In genomic region chr1:19179597-19180271, GRCh38 we compare ENCODE assay signal across 8 cellular contexts. TPM values are rescaled to one million over a fixed set of nuclear protein-coding genes. Genes with fewer than 3 reads are reported as not detected.
DNase-seq lines count a peak whose midpoint lies in the region; ATAC-seq and TF ChIP-seq lines count a peak whose summit lies in the region.

No MANE protein-coding gene starts in this region.

- H3K27me3 ChIP-seq in CD8-positive, alpha-beta memory T cell (ENCODE audit: insufficient read depth, low read length, poor library complexity, severe bottlenecking), result no peaks in the 10 kb centered on the region
- H3K27me3 ChIP-seq in left ventricle myocardium inferior (ENCODE audit: low read depth), result no peaks in the 10 kb centered on the region

- peaks cover 18% of the 10 kb centered on the region for H3K4me1 ChIP-seq in CD8-positive, alpha-beta memory T cell (ENCODE audit: insufficient read depth, low read length)
- H3K4me1 ChIP-seq in left ventricle myocardium inferior, result peaks cover 17% of the 10 kb centered on the region

- H3K9me3 Mint-ChIP-seq in CD8-positive, alpha-beta memory T cell, result no peaks in the 10 kb centered on the region
- H3K9me3 Mint-ChIP-seq in WTC11, result no peaks in the 10 kb centered on the region

- CTCF ChIA-PET in CD8-positive, alpha-beta memory T cell (lab: Charles Lee), result interaction anchor here (1.1 to 2.0 kb wide), 3 partner anchors 12 to 474 kb away, joined by 3 to 7 read pairs (median 5); no protein-coding TSS in a partner anchor
- CTCF ChIA-PET in WTC11 (lab: Charles Lee), result interaction anchor here (0.6 to 1.3 kb wide), 7 partner anchors 23 to 273 kb away, joined by 3 to 7 read pairs (median 3); no protein-coding TSS in a partner anchor

- ATAC-seq in WTC11 (peak; percentile 61; the same call in 1 of the 2 replicates), omental fat pad (ENCODE audit: low FRiP score) (no peak), GM21367 (IDR thresholded peaks at IDR 0.05; ENCODE audit: unreplicated experiment) (no peak), GM19463 (IDR thresholded peaks at IDR 0.05; ENCODE audit: unreplicated experiment) (no peak)

- no peaks in the 10 kb centered on the region for H3K27me3 Mint-ChIP-seq in CD8-positive, alpha-beta memory T cell
- H3K27me3 Mint-ChIP-seq in WTC11 (ENCODE audit: low read depth), result no peaks in the 10 kb centered on the region

- POLR2A ChIA-PET in CD8-positive, alpha-beta memory T cell (lab: Charles Lee), result interaction anchor here (0.7 kb wide), 1 partner anchor 351 kb away, joined by 6 read pairs; no protein-coding TSS in a partner anchor
- POLR2A ChIA-PET in WTC11 (lab: Charles Lee), result no interaction called here

- peaks cover 20 to 35% (median 24%) of the 10 kb centered on the region in 3 donors for H3K4me1 Mint-ChIP-seq in CD8-positive, alpha-beta memory T cell
- no peaks in the 10 kb centered on the region for H3K4me1 Mint-ChIP-seq in WTC11

- peak in 2 of 5 donors; percentile 18 to 37 for DNase-seq in CD8-positive, alpha-beta memory T cell
- DNase-seq in HT1080 (ENCODE audit: low read depth) (peak; percentile 29), WTC11 (ENCODE audit: low spot score) (no peak), left ventricle myocardium inferior (no peak), omental fat pad (ENCODE audit: low spot score) (no peak), T-helper 9 cell (no peak)

- H3K36me3 ChIP-seq in CD8-positive, alpha-beta memory T cell (ENCODE audit: insufficient read depth, low read length), result peaks cover 73% of the 10 kb centered on the region
- H3K36me3 ChIP-seq in left ventricle myocardium inferior, result peaks cover 98% of the 10 kb centered on the region

- H3K27ac ChIP-seq in CD8-positive, alpha-beta memory T cell (ENCODE audit: low read depth, low read length), result no peak overlapping the region
- peak overlapping the region; percentile 40 for H3K27ac ChIP-seq in left ventricle myocardium inferior (replicated peaks)

- peaks cover 4 to 91% (median 36%) of the 10 kb centered on the region in 3 donors for H3K36me3 Mint-ChIP-seq in CD8-positive, alpha-beta memory T cell
- H3K36me3 Mint-ChIP-seq in WTC11, result peaks cover 70% of the 10 kb centered on the region

- H3K9me3 ChIP-seq in CD8-positive, alpha-beta memory T cell (ENCODE audit: low read length), result no peaks in the 10 kb centered on the region
- no peaks in the 10 kb centered on the region for H3K9me3 ChIP-seq in left ventricle myocardium inferior (replicated peaks)

- intact Hi-C loops in left ventricle myocardium inferior (cut with micrococcal nuclease), result loop anchor here (10.0 kb wide), 1 partner anchor 55 kb away; no protein-coding TSS in a partner anchor

- H3K4me3 Mint-ChIP-seq in CD8-positive, alpha-beta memory T cell, result peak overlapping the region in 1 of 7 donors; percentile 44
- no peak overlapping the region for H3K4me3 Mint-ChIP-seq in WTC11

- no peak overlapping the region for H3K4me3 ChIP-seq in CD8-positive, alpha-beta memory T cell (ENCODE audit: low read length)
- no peak overlapping the region for H3K4me3 ChIP-seq in left ventricle myocardium inferior

- H3K27ac Mint-ChIP-seq in CD8-positive, alpha-beta memory T cell, result peak overlapping the region in 7 of 8 donors; percentile 29 to 95 (median 83)
- no peak overlapping the region for H3K27ac Mint-ChIP-seq in WTC11

- TF ChIP-seq CTCF in WTC11 (IDR thresholded peaks at IDR 0.05) (no peak), left ventricle myocardium inferior (IDR thresholded peaks at IDR 0.05; ENCODE audit: borderline replicate concordance) (peak; percentile 56), omental fat pad (IDR thresholded peaks at IDR 0.05) (no peak)

TF ChIP-seq in WTC11, 78 proteins besides CTCF, POLR2A, EP300 and RAD21:
- no peak for TF ChIP-seq GABPB1 (CRISPR knock-in tag; IDR thresholded peaks at IDR 0.05)
- TF ChIP-seq, protein P1, sequence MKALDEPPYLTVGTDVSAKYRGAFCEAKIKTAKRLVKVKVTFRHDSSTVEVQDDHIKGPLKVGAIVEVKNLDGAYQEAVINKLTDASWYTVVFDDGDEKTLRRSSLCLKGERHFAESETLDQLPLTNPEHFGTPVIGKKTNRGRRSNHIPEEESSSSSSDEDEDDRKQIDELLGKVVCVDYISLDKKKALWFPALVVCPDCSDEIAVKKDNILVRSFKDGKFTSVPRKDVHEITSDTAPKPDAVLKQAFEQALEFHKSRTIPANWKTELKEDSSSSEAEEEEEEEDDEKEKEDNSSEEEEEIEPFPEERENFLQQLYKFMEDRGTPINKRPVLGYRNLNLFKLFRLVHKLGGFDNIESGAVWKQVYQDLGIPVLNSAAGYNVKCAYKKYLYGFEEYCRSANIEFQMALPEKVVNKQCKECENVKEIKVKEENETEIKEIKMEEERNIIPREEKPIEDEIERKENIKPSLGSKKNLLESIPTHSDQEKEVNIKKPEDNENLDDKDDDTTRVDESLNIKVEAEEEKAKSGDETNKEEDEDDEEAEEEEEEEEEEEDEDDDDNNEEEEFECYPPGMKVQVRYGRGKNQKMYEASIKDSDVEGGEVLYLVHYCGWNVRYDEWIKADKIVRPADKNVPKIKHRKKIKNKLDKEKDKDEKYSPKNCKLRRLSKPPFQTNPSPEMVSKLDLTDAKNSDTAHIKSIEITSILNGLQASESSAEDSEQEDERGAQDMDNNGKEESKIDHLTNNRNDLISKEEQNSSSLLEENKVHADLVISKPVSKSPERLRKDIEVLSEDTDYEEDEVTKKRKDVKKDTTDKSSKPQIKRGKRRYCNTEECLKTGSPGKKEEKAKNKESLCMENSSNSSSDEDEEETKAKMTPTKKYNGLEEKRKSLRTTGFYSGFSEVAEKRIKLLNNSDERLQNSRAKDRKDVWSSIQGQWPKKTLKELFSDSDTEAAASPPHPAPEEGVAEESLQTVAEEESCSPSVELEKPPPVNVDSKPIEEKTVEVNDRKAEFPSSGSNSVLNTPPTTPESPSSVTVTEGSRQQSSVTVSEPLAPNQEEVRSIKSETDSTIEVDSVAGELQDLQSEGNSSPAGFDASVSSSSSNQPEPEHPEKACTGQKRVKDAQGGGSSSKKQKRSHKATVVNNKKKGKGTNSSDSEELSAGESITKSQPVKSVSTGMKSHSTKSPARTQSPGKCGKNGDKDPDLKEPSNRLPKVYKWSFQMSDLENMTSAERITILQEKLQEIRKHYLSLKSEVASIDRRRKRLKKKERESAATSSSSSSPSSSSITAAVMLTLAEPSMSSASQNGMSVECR (CRISPR knock-in tag; IDR thresholded peaks at IDR 0.05; ENCODE audit: borderline replicate concordance), result no peak
- no peak for TF ChIP-seq E2F1 (CRISPR knock-in tag; IDR thresholded peaks at IDR 0.05)
- TF ChIP-seq ZNF416 (CRISPR knock-in tag; IDR thresholded peaks at IDR 0.05), result no peak
- TF ChIP-seq ATF1 (CRISPR knock-in tag; IDR thresholded peaks at IDR 0.05), result no peak
- no peak for TF ChIP-seq ETV6 (CRISPR knock-in tag; IDR thresholded peaks at IDR 0.05)
- TF ChIP-seq PRRX2 (CRISPR knock-in tag; IDR thresholded peaks at IDR 0.05), result no peak
- TF ChIP-seq, protein P2, sequence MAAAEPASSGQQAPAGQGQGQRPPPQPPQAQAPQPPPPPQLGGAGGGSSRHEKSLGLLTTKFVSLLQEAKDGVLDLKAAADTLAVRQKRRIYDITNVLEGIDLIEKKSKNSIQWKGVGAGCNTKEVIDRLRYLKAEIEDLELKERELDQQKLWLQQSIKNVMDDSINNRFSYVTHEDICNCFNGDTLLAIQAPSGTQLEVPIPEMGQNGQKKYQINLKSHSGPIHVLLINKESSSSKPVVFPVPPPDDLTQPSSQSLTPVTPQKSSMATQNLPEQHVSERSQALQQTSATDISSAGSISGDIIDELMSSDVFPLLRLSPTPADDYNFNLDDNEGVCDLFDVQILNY (CRISPR knock-in tag; IDR thresholded peaks at IDR 0.05), result no peak

RNA-seq across cellular contexts. Expression of gene UBR4, which starts 30.3 kb away (rescaled TPM):
- total RNA-seq in CD8-positive, alpha-beta memory T cell, result 100 to 1,000 TPM; 110 to 112 TPM
- polyA plus RNA-seq in CD8-positive, alpha-beta memory T cell, result 27.4 TPM
- total RNA-seq in HT1080 (2014; rRNA removed; shearing (Covaris generic)), result 73.7 and 90.5 TPM in 2 replicates
- 40.3 and 41.4 TPM in 2 replicates for polyA plus RNA-seq in HT1080 (2015; cell fraction: cytosol; rRNA removed)
- 249 and 326 TPM in 2 replicates for polyA plus RNA-seq in HT1080 (2015; cell fraction: nucleus; rRNA removed)
- total RNA-seq in WTC11 (2021) (127 to 179 TPM (median 136 TPM) in 3 replicates), left ventricle myocardium inferior (54.3 TPM), omental fat pad (100 to 1,000 TPM; 125 to 164 (median 133) TPM)
